22 cellular contexts compared by ENCODE assay signal in genomic region chr2:22748909-22749308, GRCh38.
DNase-seq lines count a peak whose midpoint lies in the region; ATAC-seq, FAIRE-seq and TF ChIP-seq lines count a peak whose summit lies in the region.
"Had no signal": no experiment of that assay in that cellular context is flagged by ENCODE, and none has a peak within 500 bp of the region (broad histone marks: within the 10 kb centered on the region; RNA-seq: fewer than 3 reads in every experiment).

No MANE protein-coding gene starts in this region.

- H3K4me1 Mint-ChIP-seq in progenitor cell of endocrine pancreas (ENCODE audit: low read depth): no peaks in the 10 kb centered on the region
- H3K4me1 Mint-ChIP-seq: IgD-negative memory B cell had no signal

- no peaks in the 10 kb centered on the region for H4K20me1 ChIP-seq in MM.1S (ENCODE audit: insufficient read depth, low read length)

- peaks cover under 1% of the 10 kb centered on the region for H3K9me3 Mint-ChIP-seq in progenitor cell of endocrine pancreas (ENCODE audit: low read depth)
- H3K9me3 Mint-ChIP-seq: activated T-cell treated with anti-CD3 and anti-CD28 coated beads, Interleukin-2, amount 50 U/mL, for 4 hours had no signal

- no peaks in the 10 kb centered on the region for H3F3A ChIP-seq in MM.1S (ENCODE audit: insufficient read depth, low read length)

- ATAC-seq in GM18867 (IDR thresholded peaks at IDR 0.05; ENCODE audit: unreplicated experiment): peak; percentile 78
- ATAC-seq in GM21447 (IDR thresholded peaks at IDR 0.05; ENCODE audit: unreplicated experiment): peak; percentile 70
- ATAC-seq in HG03097 (IDR thresholded peaks at IDR 0.05; ENCODE audit: low FRiP score, unreplicated experiment): peak; percentile 68
- no peak for ATAC-seq in right cardiac atrium
- ATAC-seq: activated T-cell treated with anti-CD3 and anti-CD28 coated beads, Interleukin-2, amount 50 U/mL, for 4 hours; upper lobe of right lung had no signal

- no peak overlapping the region for H3K4me3 Mint-ChIP-seq in progenitor cell of endocrine pancreas (ENCODE audit: low read depth)
- H3K4me3 Mint-ChIP-seq: activated T-cell treated with anti-CD3 and anti-CD28 coated beads, Interleukin-2, amount 50 U/mL, for 4 hours; HFFc6; IgD-negative memory B cell had no signal

- H3K27me3 ChIP-seq in MM.1S (replicated peaks; ENCODE audit: insufficient read depth, low read length) (no peaks in the 10 kb centered on the region), right cardiac atrium (ENCODE audit: control insufficient read depth, insufficient read depth) (no peaks in the 10 kb centered on the region)
- H3K27me3 ChIP-seq: colonic mucosa, Peyer's patch, SJCRH30, upper lobe of right lung had no signal

- 87% methylated on average over 1 of the region's 1 CpG for WGBS in right cardiac atrium

- intact Hi-C loops in right cardiac atrium (cut with DNase I): no loop called here

- no peak overlapping the region for H3K27ac Mint-ChIP-seq in progenitor cell of endocrine pancreas
- H3K27ac Mint-ChIP-seq: HFFc6, IgD-negative memory B cell had no signal

- peaks cover 14% of the 10 kb centered on the region; the same call in 1 of the 2 replicates for H3K4me1 ChIP-seq in MM.1S (ENCODE audit: low read length)
- H3K4me1 ChIP-seq in right cardiac atrium (ENCODE audit: control insufficient read depth, insufficient read depth, low read length): no peaks in the 10 kb centered on the region
- H3K4me1 ChIP-seq: colonic mucosa, Peyer's patch, prostate gland, upper lobe of right lung had no signal

- H3K36me3 ChIP-seq in MM.1S (replicated peaks; ENCODE audit: insufficient read depth, low read length): no peaks in the 10 kb centered on the region
- H3K36me3 ChIP-seq: colonic mucosa, Peyer's patch, prostate gland, SJCRH30, upper lobe of right lung had no signal

- peaks cover 9% of the 10 kb centered on the region for H3K27me3 Mint-ChIP-seq in progenitor cell of endocrine pancreas
- H3K27me3 Mint-ChIP-seq: IgD-negative memory B cell had no signal

- FAIRE-seq in D721Med (lab: Jason Lieb, UNC): no peak
- FAIRE-seq: keratinocyte had no signal

- no peak overlapping the region for H2AFZ ChIP-seq in MM.1S (ENCODE audit: low read length)
- H2AFZ ChIP-seq: GM23248 had no signal

- H3K79me2 ChIP-seq in MM.1S (ENCODE audit: low read length): no peaks in the 10 kb centered on the region

- peak overlapping the region; percentile 21; the same call in 1 of the 2 replicates for H3K27ac ChIP-seq in MM.1S (ENCODE audit: low read length)
- H3K27ac ChIP-seq in right cardiac atrium (ENCODE audit: low read length): no peak overlapping the region
- H3K27ac ChIP-seq: C4-2B, colonic mucosa, GM23248, Peyer's patch, prostate gland, SJCRH30, upper lobe of right lung had no signal

- H3K4me3 ChIP-seq in MM.1S (ENCODE audit: low read length) (no peak overlapping the region), right cardiac atrium (ENCODE audit: low read length) (no peak overlapping the region)
- H3K4me3 ChIP-seq: colonic mucosa, GM23248, Peyer's patch, prostate gland, SJCRH30, upper lobe of right lung had no signal

- peak overlapping the region; percentile 38; the same call in 1 of the 2 replicates for H3K4me2 ChIP-seq in MM.1S (ENCODE audit: low read depth, low read length)

- no peaks in the 10 kb centered on the region for H3K36me3 Mint-ChIP-seq in progenitor cell of endocrine pancreas (ENCODE audit: insufficient read depth)
- H3K36me3 Mint-ChIP-seq: IgD-negative memory B cell had no signal

- no peak for TF ChIP-seq CTCF in MM.1S (IDR thresholded peaks at IDR 0.05; ENCODE audit: low read length)
- no peak for TF ChIP-seq CTCF in progenitor cell of endocrine pancreas (IDR thresholded peaks at IDR 0.05; ENCODE audit: unreplicated experiment)
- no peak for TF ChIP-seq CTCF in D721Med (IDR thresholded peaks at IDR 0.05; ENCODE audit: insufficient read depth, missing control alignments)

- H3K9ac ChIP-seq in MM.1S (ENCODE audit: low read length): no peak overlapping the region
- H3K9ac ChIP-seq: GM23248 had no signal

- H3K9me3 ChIP-seq in MM.1S (replicated peaks; ENCODE audit: insufficient read depth, low read length): no peaks in the 10 kb centered on the region
- no peaks in the 10 kb centered on the region for H3K9me3 ChIP-seq in right cardiac atrium (ENCODE audit: control insufficient read depth, low read length)
- H3K9me3 ChIP-seq: colonic mucosa, Peyer's patch, prostate gland, SJCRH30, upper lobe of right lung had no signal

- H3K9me2 ChIP-seq in MM.1S (replicated peaks; ENCODE audit: insufficient read depth, low read length): no peaks in the 10 kb centered on the region

- peak; percentile 67 for DNase-seq in MM.1S
- DNase-seq in progenitor cell of endocrine pancreas (ENCODE audit: low spot score, unreplicated experiment): no peak
- DNase-seq in right cardiac atrium: no peak
- DNase-seq in D721Med (ENCODE audit: insufficient read length, low spot score): no peak
- DNase-seq: activated naive CD4-positive, alpha-beta T cell treated with Interleukin-2 at 50 U/mL for 16 hours; activated T-cell treated with anti-CD3 and anti-CD28 coated beads, Interleukin-2, amount 50 U/mL, for 4 hours; colonic mucosa; GM23248; HFFc6; NCI-H1417 treated with DMSO at 0.1 percent for 48 hours; NCI-H524; Peyer's patch; SJCRH30; T-helper 1 cell; upper lobe of right lung had no signal

Comparison
In these comparisons a context has a peak if more than half of its experiments do, and no peak if none do; other contexts are left out.
1. ATAC-seq: peak in GM18867 (single experiment), GM21447 (single experiment) and HG03097 (single experiment); none in right cardiac atrium (0 of 2).